1 cellular context compared by ENCODE assay signal in the genomic region with DNA sequence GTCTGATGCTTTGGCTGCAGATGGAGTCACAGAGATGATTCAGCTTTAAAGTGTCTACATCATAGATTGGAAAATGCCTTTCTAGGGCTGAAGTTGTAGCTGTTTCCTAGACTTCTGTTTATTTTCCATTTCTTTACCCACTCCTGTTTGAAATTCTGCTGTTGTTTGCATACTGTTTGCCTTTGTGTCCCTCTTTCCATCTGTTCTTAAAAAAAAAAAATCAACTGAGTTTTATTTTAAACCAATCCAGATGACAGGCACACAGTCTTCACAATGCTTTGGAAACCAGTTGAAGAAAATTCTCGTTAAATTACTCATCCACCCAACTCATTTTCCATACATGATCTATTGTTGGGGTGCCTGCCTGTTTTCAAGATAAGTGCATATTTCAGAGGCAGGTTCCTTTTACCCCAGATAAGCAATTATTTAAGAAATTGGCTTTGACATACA.
TF ChIP-seq lines count a peak whose summit lies in the region.

No MANE protein-coding gene starts in this region.

TF ChIP-seq in IMR-90, 13 proteins besides CTCF, POLR2A, EP300 and RAD21 (continued from another document):
- TF ChIP-seq, protein P1, sequence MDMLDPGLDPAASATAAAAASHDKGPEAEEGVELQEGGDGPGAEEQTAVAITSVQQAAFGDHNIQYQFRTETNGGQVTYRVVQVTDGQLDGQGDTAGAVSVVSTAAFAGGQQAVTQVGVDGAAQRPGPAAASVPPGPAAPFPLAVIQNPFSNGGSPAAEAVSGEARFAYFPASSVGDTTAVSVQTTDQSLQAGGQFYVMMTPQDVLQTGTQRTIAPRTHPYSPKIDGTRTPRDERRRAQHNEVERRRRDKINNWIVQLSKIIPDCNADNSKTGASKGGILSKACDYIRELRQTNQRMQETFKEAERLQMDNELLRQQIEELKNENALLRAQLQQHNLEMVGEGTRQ (IDR thresholded peaks at IDR 0.05; ENCODE audit: low read depth, low read length) = no peak
